In genomic region chr9:128946544-128946943, GRCh38 we compare ENCODE assay signal across 8 cellular contexts. TPM values are rescaled to one million over a fixed set of nuclear protein-coding genes. Genes with fewer than 3 reads are reported as not detected.
A peak's percentile ranks its signal among the peaks of the same experiment; 100 is the strongest.
DNase-seq lines count a peak whose midpoint lies in the region; ATAC-seq and TF ChIP-seq lines count a peak whose summit lies in the region.

No MANE protein-coding gene starts in this region.

- H3K9me3 ChIP-seq in cardiac muscle cell (ENCODE audit: low read depth) (no peaks in the 10 kb centered on the region), mesenchymal stem cell (ENCODE audit: control insufficient read depth, low read length) (no peaks in the 10 kb centered on the region), upper lobe of left lung (no peaks in the 10 kb centered on the region)

- H3K36me3 ChIP-seq in cardiac muscle cell = peaks cover 7% of the 10 kb centered on the region
- H3K36me3 ChIP-seq in mesenchymal stem cell (ENCODE audit: control insufficient read depth in 1 of 2, insufficient read depth in 2 of 2, low read depth in 1 of 2, low read length in 2 of 2) = peaks cover 42 to 51% of the 10 kb centered on the region in 2 experiments
- peaks cover 0 to 19% (median 7%) of the 10 kb centered on the region in 4 donors for H3K36me3 ChIP-seq in upper lobe of left lung

- TF ChIP-seq EP300 in upper lobe of left lung (IDR thresholded peaks at IDR 0.05) = no peak

- H2BK15ac ChIP-seq in mesenchymal stem cell (ENCODE audit: low read depth, poor library complexity, severe bottlenecking) = no peak overlapping the region

- H3K4me3 ChIP-seq in cardiac muscle cell (peak overlapping the region; percentile 73), mesenchymal stem cell (ENCODE audit: insufficient read depth in 1 of 2, low read depth in 1 of 2, low read length in 2 of 2) (peak overlapping the region; percentile 76 to 92), upper lobe of left lung (peak overlapping the region; percentile 65 to 89 (median 86))

- ATAC-seq in upper lobe of left lung (ENCODE audit: low FRiP score in 2 of 2) (no peak), GM18861 (IDR thresholded peaks at IDR 0.05; ENCODE audit: unreplicated experiment) (no peak)

- intact Hi-C loops in cardiac septum (cut with DNase I) = loop anchor here (5.0 kb wide), 1 partner anchor 61 kb away; no protein-coding TSS in a partner anchor

- H3K4me1 ChIP-seq in cardiac muscle cell (ENCODE audit: low read depth) (no peaks in the 10 kb centered on the region), mesenchymal stem cell (ENCODE audit: control insufficient read depth, insufficient read depth, low read depth, low read length) (peaks cover 13% of the 10 kb centered on the region), upper lobe of left lung (peaks cover 23 to 44% (median 35%) of the 10 kb centered on the region in 4 donors)

- H3K18ac ChIP-seq in mesenchymal stem cell (ENCODE audit: low read depth in 1 of 2, low read length in 2 of 2) = peak overlapping the region in 1 of 2 experiments; percentile 90

- peaks cover 46% of the 10 kb centered on the region for H3K79me1 ChIP-seq in mesenchymal stem cell (replicated peaks; ENCODE audit: low read length, poor library complexity, severe bottlenecking)

- peak overlapping the region; percentile 96 for H4K8ac ChIP-seq in mesenchymal stem cell (ENCODE audit: low read length)

- H2BK5ac ChIP-seq in mesenchymal stem cell (ENCODE audit: low read depth, low read length, poor library complexity, severe bottlenecking) = no peak overlapping the region

- DNase-seq in cardiac muscle cell (ENCODE audit: low read depth in 1 of 2, low spot score in 1 of 2) = no peak
- no peak for DNase-seq in cardiac septum (ENCODE audit: low spot score)
- DNase-seq in mesenchymal stem cell = no peak
- no peak for DNase-seq in upper lobe of left lung
- DNase-seq in COR-L47 (lab: John Stamatoyannopoulos, UW) = no peak
- DNase-seq in NCI-H1417 treated with DMSO at 0.1 percent for 48 hours (lab: John Stamatoyannopoulos, UW) = no peak

- WGBS in mesenchymal stem cell = 95% methylated on average over 9 of the region's 9 CpGs
- WGBS in upper lobe of left lung, 2 donors = 71 to 73% methylated on average over 6 to 9 of the region's 9 CpGs

- H2AK5ac ChIP-seq in mesenchymal stem cell (ENCODE audit: low read length, severe bottlenecking) = no peak overlapping the region

- H3K4me3 Mint-ChIP-seq in brain = peak overlapping the region; percentile 94 to 99 (median 98)

- peak overlapping the region in 1 of 2 experiments; percentile 33 for H2BK12ac ChIP-seq in mesenchymal stem cell (ENCODE audit: low read length in 2 of 2)

- H3K27ac Mint-ChIP-seq in brain = peak overlapping the region; percentile 85 to 99 (median 95)

- H3K27me3 Mint-ChIP-seq in brain = peaks cover 13% of the 10 kb centered on the region

- no peaks in the 10 kb centered on the region for H3K9me3 Mint-ChIP-seq in brain

- H3K4me1 Mint-ChIP-seq in brain = peaks cover 30% of the 10 kb centered on the region

- H3K36me3 Mint-ChIP-seq in brain = peaks cover 22% of the 10 kb centered on the region

- TF ChIP-seq CTCF in cardiac muscle cell (IDR thresholded peaks at IDR 0.05; ENCODE audit: low read depth, low read length) (no peak), brain (conservative IDR thresholded peaks at IDR 0.05) (no peak), upper lobe of left lung (IDR thresholded peaks at IDR 0.05) (no peak)

- H3K4ac ChIP-seq in mesenchymal stem cell (ENCODE audit: low read depth in 1 of 2, low read length in 2 of 2) = peak overlapping the region; percentile 15 to 52

- H3K9ac ChIP-seq in mesenchymal stem cell (ENCODE audit: low read length) = peak overlapping the region; percentile 97

- no peak for TF ChIP-seq POLR2A in upper lobe of left lung (IDR thresholded peaks at IDR 0.05)

- peak overlapping the region; percentile 92 for H3K27ac ChIP-seq in cardiac muscle cell
- H3K27ac ChIP-seq in mesenchymal stem cell (ENCODE audit: low read length, poor library complexity, severe bottlenecking) = no peak overlapping the region
- peak overlapping the region; percentile 89 to 96 (median 92) for H3K27ac ChIP-seq in upper lobe of left lung

- H3K27me3 ChIP-seq in cardiac muscle cell (no peaks in the 10 kb centered on the region), mesenchymal stem cell (ENCODE audit: control insufficient read depth in 1 of 2, insufficient read depth in 1 of 2, low read length in 2 of 2) (no peaks in the 10 kb centered on the region), upper lobe of left lung (no peaks in the 10 kb centered on the region)

- no peak overlapping the region for H2AFZ ChIP-seq in mesenchymal stem cell (ENCODE audit: low read depth, low read length)

- H4K91ac ChIP-seq in mesenchymal stem cell (ENCODE audit: low read length) = peak overlapping the region; percentile 57

- peak overlapping the region in 1 of 2 experiments; percentile 20 for H3K23ac ChIP-seq in mesenchymal stem cell (ENCODE audit: low read length in 2 of 2)

- H3K14ac ChIP-seq in mesenchymal stem cell (ENCODE audit: low read length in 2 of 2) = no peak overlapping the region

- peak overlapping the region; percentile 54 for H3K4me2 ChIP-seq in mesenchymal stem cell (ENCODE audit: low read length, poor library complexity, severe bottlenecking)

- no peak overlapping the region for H2BK120ac ChIP-seq in mesenchymal stem cell (ENCODE audit: low read depth, low read length)

RNA-seq across cellular contexts. Expression of gene DOLK, which starts 0.9 kb away (rescaled TPM):
- 21.0 and 32.2 TPM in 2 replicates for total RNA-seq in cardiac muscle cell
- 33.3 and 37.1 TPM in 2 replicates for polyA plus RNA-seq in cardiac muscle cell
- total RNA-seq in cardiac septum = 9.8 TPM
- polyA plus RNA-seq in brain (ENCODE audit: insufficient read depth, low read depth, low replicate concordance) = 10.5 TPM
- 31.1 TPM for polyA plus RNA-seq in mesenchymal stem cell (2013, experiment 1 of 2)
- 31.0 TPM for polyA plus RNA-seq in mesenchymal stem cell (2013, experiment 2 of 2)
- total RNA-seq in upper lobe of left lung = 10 to 100 TPM in 5 of 6 donors, 1 to 10 TPM in 1; 5.7 to 24.5 (median 12.3) TPM

RNA-seq across cellular contexts. Expression of gene NUP188, which starts 1.0 kb away (rescaled TPM):
- 50.8 and 52.0 TPM in 2 replicates for total RNA-seq in cardiac muscle cell
- polyA plus RNA-seq in cardiac muscle cell = 35.8 and 38.9 TPM in 2 replicates
- total RNA-seq in cardiac septum = 36.3 TPM
- polyA plus RNA-seq in brain (ENCODE audit: insufficient read depth, low read depth, low replicate concordance) = 78.9 TPM
- polyA plus RNA-seq in mesenchymal stem cell (2013, experiment 1 of 2) = 14.9 TPM
- 14.6 TPM for polyA plus RNA-seq in mesenchymal stem cell (2013, experiment 2 of 2)
- total RNA-seq in upper lobe of left lung = 100 to 1,000 TPM in 1 of 6 donors, 10 to 100 TPM in 5; 30.4 to 225 (median 50.1) TPM

RNA-seq across cellular contexts. Expression of gene PHYHD1, which starts 25.8 kb away (rescaled TPM):
- 25.3 and 36.6 TPM in 2 replicates for total RNA-seq in cardiac muscle cell
- polyA plus RNA-seq in cardiac muscle cell = 40.8 and 43.8 TPM in 2 replicates
- 21.9 TPM for total RNA-seq in cardiac septum
- 14.9 TPM for polyA plus RNA-seq in brain (ENCODE audit: insufficient read depth, low read depth, low replicate concordance)
- 24.3 TPM for polyA plus RNA-seq in mesenchymal stem cell (2013, experiment 1 of 2)
- 25.0 TPM for polyA plus RNA-seq in mesenchymal stem cell (2013, experiment 2 of 2)
- 100 to 1,000 TPM in 1 of 6 donors, 10 to 100 TPM in 5; 27.6 to 286 (median 57.7) TPM for total RNA-seq in upper lobe of left lung
